12 cellular contexts compared by ENCODE assay signal in genomic region chr10:29160110-29160669, GRCh38.
DNase-seq lines count a peak whose midpoint lies in the region; ATAC-seq and TF ChIP-seq lines count a peak whose summit lies in the region.
"Had no signal": no experiment of that assay in that cellular context is flagged by ENCODE, and none has a peak within 500 bp of the region (broad histone marks: within the 10 kb centered on the region; RNA-seq: fewer than 3 reads in every experiment).

No MANE protein-coding gene starts in this region.

- BruUV-seq in IMR-90 (replicated peaks; lab: Mats Ljungman, UMichigan), result no TSS peak

- H3K4me1 Mint-ChIP-seq in immature natural killer cell, result no peaks in the 10 kb centered on the region

- H3K4me1 ChIP-seq in IMR-90 (ENCODE audit: control insufficient read depth, insufficient read depth, low read length) (peaks cover 12% of the 10 kb centered on the region), breast epithelium (no peaks in the 10 kb centered on the region), colonic mucosa (no peaks in the 10 kb centered on the region)
- H3K4me1 ChIP-seq: HAP-1 had no signal

- no peak overlapping the region for H3K4me3 Mint-ChIP-seq in immature natural killer cell
- H3K4me3 Mint-ChIP-seq: neural crest cell had no signal

- peaks cover 1 to 13% (median 2%) of the 10 kb centered on the region in 3 donors for H3K27me3 Mint-ChIP-seq in immature natural killer cell (ENCODE audit: low read depth in 3 of 3)

- H3K4me3 ChIP-seq in AG09309 (ENCODE audit: control insufficient read depth, low read depth, low read length) (no peak overlapping the region), IMR-90 (ENCODE audit: insufficient read depth, low read depth, low read length) (no peak overlapping the region), breast epithelium (no peak overlapping the region), colonic mucosa (no peak overlapping the region)
- H3K4me3 ChIP-seq: HAP-1 had no signal

- H2BK20ac ChIP-seq in IMR-90 (ENCODE audit: low read depth, low read length), result peak overlapping the region; percentile 82

- no peak overlapping the region for H2AFZ ChIP-seq in IMR-90 (replicated peaks; ENCODE audit: low read length, poor library complexity)

- H3K9me3 ChIP-seq in IMR-90 (ENCODE audit: control insufficient read depth, insufficient read depth, low read length) (no peaks in the 10 kb centered on the region; the same call in 1 of the 2 replicates), breast epithelium (peaks cover 3% of the 10 kb centered on the region in 2 donors), colonic mucosa (no peaks in the 10 kb centered on the region)
- H3K9me3 ChIP-seq: HAP-1 had no signal

- peak overlapping the region; percentile 16; the same call in 1 of the 2 replicates for H3K18ac ChIP-seq in IMR-90 (ENCODE audit: low read depth, low read length)

- peak overlapping the region; percentile 2 for H2BK5ac ChIP-seq in IMR-90 (ENCODE audit: low read depth, low read length, poor library complexity, severe bottlenecking)

- peak overlapping the region in 1 of 2 experiments; percentile 19; a peak in 1 of 4 replicates for H4K8ac ChIP-seq in IMR-90 (ENCODE audit: low read depth in 2 of 2, low read length in 2 of 2)

- peak overlapping the region; percentile 70 for H3K4ac ChIP-seq in IMR-90 (ENCODE audit: low read depth, low read length)

- ATAC-seq in IMR-90 (ENCODE audit: low read depth), result peak; percentile 96
- no peak for ATAC-seq in GM18502 (IDR thresholded peaks at IDR 0.05; ENCODE audit: poor library complexity, unreplicated experiment)

- H3K36me3 Mint-ChIP-seq in immature natural killer cell, result no peaks in the 10 kb centered on the region

- TF ChIP-seq POLR2A in IMR-90 (IDR thresholded peaks at IDR 0.05; ENCODE audit: low read depth, low read length) (no peak), breast epithelium (IDR thresholded peaks at IDR 0.05) (no peak)

- H3K36me3 ChIP-seq in IMR-90 (ENCODE audit: control insufficient read depth, insufficient read depth, low read length), result no peaks in the 10 kb centered on the region
- H3K36me3 ChIP-seq in breast epithelium, result no peaks in the 10 kb centered on the region
- no peaks in the 10 kb centered on the region for H3K36me3 ChIP-seq in colonic mucosa
- H3K36me3 ChIP-seq: HAP-1 had no signal

- in situ Hi-C loops in IMR-90 (cut with MboI; ENCODE audit: low sequenced_read_pairs), result no loop called here

- no peak for TF ChIP-seq RAD21 in IMR-90 (IDR thresholded peaks at IDR 0.05; ENCODE audit: low read length)

- H2BK15ac ChIP-seq in IMR-90 (ENCODE audit: low read depth, low read length), result peak overlapping the region; percentile 55; the same call in 2 of the 3 replicates

- H3K27ac Mint-ChIP-seq in immature natural killer cell, result no peak overlapping the region

- no peak overlapping the region for H3K9ac ChIP-seq in IMR-90 (ENCODE audit: low read depth, low read length)
- H3K9ac ChIP-seq in colonic mucosa (ENCODE audit: low read depth in 2 of 2, low read length in 2 of 2), result no peak overlapping the region

- H3K27ac ChIP-seq in IMR-90 (ENCODE audit: insufficient read depth, low read length), result no peak overlapping the region
- peak overlapping the region; percentile 66 to 83 for H3K27ac ChIP-seq in breast epithelium
- H3K27ac ChIP-seq in colonic mucosa, result no peak overlapping the region

- WGBS in IMR-90 (ENCODE audit: extremely low coverage in 2 of 2, insufficient read length in 1 of 2), 2 experiments, result 60% methylated on average over 1 of the region's 7 CpGs; no CpG with 5 or more reads in 1 of the 2 experiments

- no peak overlapping the region for H3K4me2 ChIP-seq in IMR-90 (ENCODE audit: low read depth, low read length)

- H2AK9ac ChIP-seq in IMR-90 (replicated peaks; ENCODE audit: low read depth, low read length, poor library complexity), result no peak overlapping the region

- intact Hi-C loops in IMR-90 (cut with micrococcal nuclease) (no loop called here), breast epithelium (cut with DNase I; ENCODE audit: low total_unique reads) (no loop called here), colonic mucosa (cut with DNase I) (no loop called here)

- H3K9me1 ChIP-seq in IMR-90 (ENCODE audit: insufficient read depth, low read length), result peaks cover 7% of the 10 kb centered on the region; the same call in 1 of the 2 replicates

- H4K5ac ChIP-seq in IMR-90 (ENCODE audit: low read depth, low read length), result no peak overlapping the region

- dilution Hi-C loops in IMR-90 (cut with HindIII; ENCODE audit: low sequenced_read_pairs, unreplicated experiment), result no loop called here

- no peaks in the 10 kb centered on the region; the same call in 1 of the 2 replicates for H3K27me3 ChIP-seq in IMR-90 (ENCODE audit: control insufficient read depth, insufficient read depth, low read length)
- H3K27me3 ChIP-seq in breast epithelium, result no peaks in the 10 kb centered on the region
- H3K27me3 ChIP-seq in colonic mucosa, result no peaks in the 10 kb centered on the region

- peak overlapping the region; percentile 78 for H2BK120ac ChIP-seq in IMR-90 (ENCODE audit: low read depth, low read length)

- CTCF ChIA-PET in IMR-90 (lab: Yijun Ruan, JAX), result interaction anchor here (1.2 kb wide), 1 partner anchor 27 kb away, joined by 3 read pairs; no protein-coding TSS in a partner anchor

- DNase-seq in AG09309 (ENCODE audit: low read depth) (peak; percentile 52), IMR-90 (peak; percentile 89), breast epithelium (ENCODE audit: low spot score in 2 of 2) (peak in 1 of 2 donors; percentile 69), islet precursor cell (peak; percentile 96), colonic mucosa (no peak), immature natural killer cell (no peak), NCI-H774 (lab: John Stamatoyannopoulos, UW) (no peak)
- DNase-seq: activated gamma-delta T cell treated with Interleukin-2 at 50 U/mL for 16 hours, NCI-H69 had no signal

- H3K23ac ChIP-seq in IMR-90 (ENCODE audit: low read depth, low read length), result 0 out of 2 replicates have a peak overlapping the region, but pooled peaks have one; percentile 5

- POLR2A ChIA-PET in IMR-90 (lab: Charles Lee; ENCODE audit: unreplicated experiment), result no interaction called here

- no peak for TF ChIP-seq CTCF in AG09309 (IDR thresholded peaks at IDR 0.05; ENCODE audit: control insufficient read depth, insufficient read depth, low read depth, low read length, missing control alignments)
- TF ChIP-seq CTCF in IMR-90 (conservative IDR thresholded peaks at IDR 0.05; ENCODE audit: low read depth, low read length), result no peak
- no peak for TF ChIP-seq CTCF in breast epithelium (IDR thresholded peaks at IDR 0.05)
- no peak for TF ChIP-seq CTCF in colonic mucosa (IDR thresholded peaks at IDR 0.05)

- H3K9me3 Mint-ChIP-seq in immature natural killer cell, result peaks cover 0 to 6% (median 2%) of the 10 kb centered on the region in 6 donors

- H3K56ac ChIP-seq in IMR-90 (ENCODE audit: extremely low read depth, insufficient read depth, low read length), result no peak overlapping the region; the same call in 1 of the 2 replicates

- no peaks in the 10 kb centered on the region for H4K20me1 ChIP-seq in IMR-90 (ENCODE audit: insufficient read depth, low read length)

- H3K14ac ChIP-seq in IMR-90 (replicated peaks; ENCODE audit: low read depth, low read length), result peak overlapping the region; percentile 6

- peak overlapping the region; percentile 75 for H2AK5ac ChIP-seq in IMR-90 (ENCODE audit: low read depth, low read length)

- peak overlapping the region; percentile 65 for H4K91ac ChIP-seq in IMR-90 (ENCODE audit: insufficient read depth, low read depth, low read length)

- no peaks in the 10 kb centered on the region for H3K79me1 ChIP-seq in IMR-90 (ENCODE audit: low read depth in 1 of 2, low read length in 2 of 2)

TF ChIP-seq in IMR-90, 13 proteins besides CTCF, POLR2A, EP300 and RAD21:
- no peak for TF ChIP-seq MAFK (IDR thresholded peaks at IDR 0.05; ENCODE audit: low read depth, low read length)
- TF ChIP-seq ELK1 (IDR thresholded peaks at IDR 0.05; ENCODE audit: borderline replicate concordance, low read depth, low read length), result no peak
- peak; percentile 16 for TF ChIP-seq RCOR1 (IDR thresholded peaks at IDR 0.05; ENCODE audit: insufficient replicate concordance, low read length)
- peak; percentile 94 for TF ChIP-seq FOS (IDR thresholded peaks at IDR 0.05; ENCODE audit: low read depth, low read length)
- TF ChIP-seq BHLHE40 (IDR thresholded peaks at IDR 0.05; ENCODE audit: low read depth, low read length), result peak; percentile 68
- 0 out of 2 replicates have a peak, but pooled peaks have one; percentile 15 for TF ChIP-seq CEBPB (IDR thresholded peaks at IDR 0.05; ENCODE audit: low read depth, low read length)

Comparison
In these comparisons a context has a peak if more than half of its experiments do, and no peak if none do; other contexts are left out.
1. DNase-seq: peak in AG09309 (single experiment), IMR-90 (single experiment) and islet precursor cell (single experiment); none in colonic mucosa (single experiment), immature natural killer cell (0 of 3) and NCI-H774 (single experiment).
2. H3K27ac ChIP-seq: peak in breast epithelium (2 of 2); none in IMR-90 (single experiment) and colonic mucosa (single experiment).